Comparison of ENCODE assay signal across 11 cellular contexts in the genomic region with DNA sequence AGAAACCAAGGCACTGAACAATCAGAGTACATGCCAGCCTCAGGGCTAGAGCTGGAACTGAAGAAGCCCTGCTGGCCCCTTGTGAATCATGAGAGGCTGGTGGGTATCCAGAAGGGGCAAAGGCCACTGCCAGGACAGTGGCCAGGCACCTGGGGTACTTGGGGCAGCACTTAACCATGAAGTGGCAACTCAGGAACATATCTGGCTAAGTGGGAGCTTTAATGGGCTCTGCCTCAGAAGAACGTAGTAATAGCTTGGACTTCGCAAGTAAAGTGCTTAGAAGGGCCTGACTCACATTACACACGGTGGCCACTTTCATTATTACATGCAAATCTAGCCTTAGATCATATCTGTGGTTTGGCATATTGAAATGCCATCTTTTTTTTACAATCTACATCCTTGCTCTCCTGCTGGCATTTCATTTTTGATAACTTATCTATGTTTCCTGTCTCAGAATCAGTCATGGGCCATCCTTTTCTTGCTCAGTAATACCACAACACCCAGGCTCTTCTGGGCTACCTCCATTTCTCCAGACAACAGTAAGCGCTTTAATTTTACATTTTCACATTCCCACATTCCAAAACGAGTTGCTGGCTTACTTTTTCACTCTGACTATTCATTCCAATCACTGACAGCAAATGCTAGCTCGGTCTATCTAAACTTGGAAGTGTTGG. TPM values are rescaled to one million over a fixed set of nuclear protein-coding genes. Genes with fewer than 3 reads are reported as not detected.
DNase-seq lines count a peak whose midpoint lies in the region; ATAC-seq and TF ChIP-seq lines count a peak whose summit lies in the region.
"Had no signal": no experiment of that assay in that cellular context is flagged by ENCODE, and none has a peak within 500 bp of the region (broad histone marks: within the 10 kb centered on the region; RNA-seq: fewer than 3 reads in every experiment).

No MANE protein-coding gene starts in this region.

- peaks cover 45% of the 10 kb centered on the region for H3K4me1 Mint-ChIP-seq in glutamatergic neuron (ENCODE audit: low read depth, unreplicated experiment)
- peaks cover 1 to 28% of the 10 kb centered on the region in 2 donors for H3K4me1 Mint-ChIP-seq in immature natural killer cell

- TF ChIP-seq CTCF in glutamatergic neuron (IDR thresholded peaks at IDR 0.05; ENCODE audit: partially characterized antibody, unreplicated experiment) (peak; percentile 43), coronary artery (IDR thresholded peaks at IDR 0.05) (no peak)

- H3K36me3 Mint-ChIP-seq in glutamatergic neuron (ENCODE audit: unreplicated experiment) (no peaks in the 10 kb centered on the region), immature natural killer cell (peaks cover 0 to 18% (median 0%) of the 10 kb centered on the region in 3 donors)

- H3K4me3 Mint-ChIP-seq in glutamatergic neuron (ENCODE audit: unreplicated experiment), result no peak overlapping the region
- H3K4me3 Mint-ChIP-seq in immature natural killer cell, result no peak overlapping the region
- H3K4me3 Mint-ChIP-seq: nephron had no signal

- H3K27ac ChIP-seq in coronary artery, result no peak overlapping the region
- H3K27ac ChIP-seq: testis had no signal

- H3K9me3 Mint-ChIP-seq in glutamatergic neuron (ENCODE audit: unreplicated experiment) (peaks cover 2% of the 10 kb centered on the region), immature natural killer cell (no peaks in the 10 kb centered on the region)
- H3K9me3 Mint-ChIP-seq: nephron had no signal

- DNase-seq in EL, result peak; percentile 54
- peak; percentile 32 for DNase-seq in HCEC 1CT
- DNase-seq in SW480 (ENCODE audit: low spot score), result peak; percentile 27
- DNase-seq in glutamatergic neuron, result no peak
- no peak for DNase-seq in coronary artery (ENCODE audit: low spot score)
- DNase-seq in NCI-H345 treated with DMSO at 0.1 percent for 48 hours (lab: John Stamatoyannopoulos, UW; ENCODE audit: unreplicated experiment), result no peak
- no peak for DNase-seq in immature natural killer cell
- DNase-seq: NCI-H146, testis had no signal

- H3K4me3 ChIP-seq in coronary artery, result no peak overlapping the region
- H3K4me3 ChIP-seq: testis had no signal

- H3K27ac Mint-ChIP-seq in glutamatergic neuron (ENCODE audit: unreplicated experiment) (no peak overlapping the region), immature natural killer cell (peak overlapping the region in 3 of 6 donors; percentile 0 to 32 (median 9))
- H3K27ac Mint-ChIP-seq: nephron had no signal

- no peak for ATAC-seq in HG03342 (IDR thresholded peaks at IDR 0.05; ENCODE audit: unreplicated experiment)

- no peaks in the 10 kb centered on the region for H3K27me3 Mint-ChIP-seq in glutamatergic neuron (ENCODE audit: unreplicated experiment)
- no peaks in the 10 kb centered on the region for H3K27me3 Mint-ChIP-seq in immature natural killer cell (ENCODE audit: low read depth in 3 of 3)

RNA-seq across cellular contexts. Expression of a gene that starts 21.6 kb away (rescaled TPM):
- total RNA-seq in glutamatergic neuron (ENCODE audit: unreplicated experiment), result 74.1 TPM
- polyA plus RNA-seq in immature natural killer cell, result 10 to 100 TPM in 1 of 3 donors, 1 to 10 TPM in 2; 6.1 to 11.2 (median 7.0) TPM

RNA-seq across cellular contexts. Expression of a gene that starts 37.7 kb away (rescaled TPM):
- total RNA-seq in glutamatergic neuron (ENCODE audit: unreplicated experiment), result 28.3 TPM
- 1 to 10 TPM; 3.5 to 7.0 (median 5.5) TPM for polyA plus RNA-seq in immature natural killer cell

RNA-seq across cellular contexts. Expression of a gene that starts 39.8 kb away (rescaled TPM):
- total RNA-seq in glutamatergic neuron (ENCODE audit: unreplicated experiment), result not detected
- not detected for polyA plus RNA-seq in immature natural killer cell

RNA-seq across cellular contexts. Expression of a gene that starts 49.1 kb away (rescaled TPM):
- 12.6 TPM for total RNA-seq in glutamatergic neuron (ENCODE audit: unreplicated experiment)
- 100 to 1,000 TPM in 1 of 3 donors, 10 to 100 TPM in 2; 60.3 to 129 (median 94.2) TPM for polyA plus RNA-seq in immature natural killer cell

RNA-seq across cellular contexts. Expression of a gene that starts 53.0 kb away (rescaled TPM):
- not detected for total RNA-seq in glutamatergic neuron (ENCODE audit: unreplicated experiment)
- not detected for polyA plus RNA-seq in immature natural killer cell
- total RNA-seq: testis had no signal

Comparison
In these comparisons a context has a peak if more than half of its experiments do, and no peak if none do; other contexts are left out.
1. DNase-seq: peak in EL (single experiment), HCEC 1CT (single experiment) and SW480 (single experiment); none in glutamatergic neuron (single experiment), coronary artery (single experiment), NCI-H345 treated with DMSO at 0.1 percent for 48 hours (single experiment) and immature natural killer cell (0 of 3).